Comparison of ENCODE assay signal across 1 cellular context in the genomic region with DNA sequence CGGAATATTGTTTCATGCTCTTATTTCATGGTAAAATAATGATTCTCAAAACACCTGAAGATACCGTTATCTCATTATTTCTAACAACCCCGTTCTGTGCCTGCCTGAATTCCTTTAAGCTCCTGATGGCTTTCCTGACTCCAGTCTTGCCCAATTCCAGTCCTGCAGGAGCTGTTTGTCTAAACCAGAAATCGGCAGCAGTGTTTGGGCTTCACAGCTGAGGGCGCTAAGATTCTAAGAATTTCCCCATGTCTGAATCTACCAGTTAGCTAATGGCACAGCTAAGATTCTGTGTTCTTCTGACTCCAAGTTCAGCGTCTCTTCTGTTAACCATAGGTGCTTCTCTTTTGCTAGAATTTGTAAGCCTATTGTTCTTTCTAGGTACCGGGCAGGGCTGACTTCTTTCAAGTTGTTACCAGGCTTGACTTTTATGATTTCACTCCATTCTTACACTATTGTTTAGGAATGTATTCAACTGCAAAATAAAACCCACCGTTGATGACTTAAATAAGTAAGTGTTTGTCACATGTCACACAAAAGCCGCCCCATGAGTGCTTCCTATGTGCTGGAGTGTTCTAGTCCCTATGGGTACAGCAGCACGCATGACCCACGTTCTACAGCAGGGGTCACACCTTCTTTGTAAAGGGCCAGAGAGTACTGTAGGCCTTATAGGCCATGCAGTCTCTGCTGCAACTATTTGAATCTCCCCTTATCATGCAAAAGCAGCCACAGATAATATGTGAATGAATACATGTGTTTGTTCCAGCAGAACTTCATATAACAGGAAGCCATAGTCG.
TF ChIP-seq lines count a peak whose summit lies in the region.

No MANE protein-coding gene starts in this region.

TF ChIP-seq in SK-N-SH, 30 proteins besides CTCF, POLR2A, EP300 and RAD21:
- TF ChIP-seq SMC3 (IDR thresholded peaks at IDR 0.05; ENCODE audit: low read depth, low read length) (0 out of 2 replicates have a peak, but pooled peaks have one; percentile 10), NFIC (IDR thresholded peaks at IDR 0.05; ENCODE audit: borderline replicate concordance) (no peak)
TF ChIP-seq in SK-N-SH: peak in this region for 1.
